ENCODE assay signal across 2 cellular contexts in the genomic region with DNA sequence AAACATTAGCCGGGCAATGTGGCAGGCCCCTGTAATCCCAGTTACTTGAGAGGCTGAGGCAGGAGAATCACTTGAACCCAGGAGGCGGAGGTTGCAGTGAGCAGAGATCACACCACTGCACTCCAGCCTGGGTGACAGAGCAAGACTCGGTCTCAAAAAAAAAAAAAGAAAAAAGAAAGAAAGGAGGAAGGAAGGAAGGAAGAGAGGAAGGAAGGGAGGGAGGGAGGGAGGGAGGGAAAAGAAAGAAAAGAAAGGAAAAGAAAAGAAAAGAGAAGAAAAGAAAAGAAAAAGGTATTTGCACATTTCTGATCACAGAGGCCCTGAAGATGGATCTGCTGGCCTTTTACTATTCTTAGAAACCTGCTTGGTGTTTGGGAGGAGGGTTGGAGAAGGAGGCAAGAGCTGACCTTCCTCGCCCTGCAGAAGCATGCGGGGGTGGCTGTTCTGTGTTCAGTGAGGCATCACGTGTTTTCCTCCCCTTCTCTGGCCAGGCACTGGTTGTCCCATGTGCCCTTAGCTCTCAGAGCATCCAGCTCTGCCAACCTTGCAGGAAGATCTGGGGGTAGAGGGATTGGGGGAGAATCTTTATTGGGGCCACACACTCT.
TF ChIP-seq lines count a peak whose summit lies in the region.

No MANE protein-coding gene starts in this region.

TF ChIP-seq in HEK293, 187 proteins besides CTCF, POLR2A, EP300 and RAD21:
- TF ChIP-seq ZNF341 (tag by site-specific recombination; IDR thresholded peaks at IDR 0.05; ENCODE audit: low read depth) (peak; percentile 79), EGR2 (tag by site-specific recombination; IDR thresholded peaks at IDR 0.05; ENCODE audit: low read depth) (0 out of 2 replicates have a peak, but pooled peaks have one; percentile 31), ZFHX2 (tag by site-specific recombination; conservative IDR thresholded peaks at IDR 0.05) (peak; percentile 45; the same call in 1 of the 2 replicates)

TF ChIP-seq in H1, 55 proteins besides CTCF, POLR2A, EP300 and RAD21:
- TF ChIP-seq, protein P1, sequence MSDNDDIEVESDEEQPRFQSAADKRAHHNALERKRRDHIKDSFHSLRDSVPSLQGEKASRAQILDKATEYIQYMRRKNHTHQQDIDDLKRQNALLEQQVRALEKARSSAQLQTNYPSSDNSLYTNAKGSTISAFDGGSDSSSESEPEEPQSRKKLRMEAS (IDR thresholded peaks at IDR 0.05) = peak; percentile 44; the same call in 1 of the 2 replicates
